ENCODE assay signal across 9 cellular contexts in the genomic region with DNA sequence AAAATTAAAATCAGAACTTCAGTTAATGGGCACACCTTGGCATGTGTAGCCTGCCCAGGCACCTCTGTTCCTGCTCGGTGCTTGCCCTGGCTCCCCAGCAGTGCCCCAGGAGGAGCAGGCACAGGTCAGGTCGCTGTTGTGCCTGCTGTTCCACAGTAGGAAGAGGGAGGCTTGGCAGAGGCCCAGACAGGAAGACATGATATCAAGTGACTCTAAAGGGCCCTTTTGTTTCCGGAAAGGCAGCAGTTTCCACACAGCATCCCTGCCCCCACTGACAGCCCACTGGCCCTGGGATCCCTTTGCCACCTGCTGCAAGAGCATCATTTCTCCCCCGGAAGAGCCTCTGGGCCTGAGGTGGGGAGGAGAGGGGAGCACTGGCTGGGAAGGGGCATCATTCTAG. TPM values are rescaled to one million over a fixed set of nuclear protein-coding genes. Genes with fewer than 3 reads are reported as not detected.
A peak's percentile ranks its signal among the peaks of the same experiment; 100 is the strongest.
DNase-seq lines count a peak whose midpoint lies in the region; ATAC-seq and TF ChIP-seq lines count a peak whose summit lies in the region.
"Had no signal": no experiment of that assay in that cellular context is flagged by ENCODE, and none has a peak within 500 bp of the region (broad histone marks: within the 10 kb centered on the region; RNA-seq: fewer than 3 reads in every experiment).

No MANE protein-coding gene starts in this region.

- ATAC-seq in HG03039 (IDR thresholded peaks at IDR 0.05; ENCODE audit: unreplicated experiment): no peak

- no peak overlapping the region for H3K4me3 ChIP-seq in HEK293 (ENCODE audit: low read depth, low read length)
- H3K4me3 ChIP-seq in colonic mucosa: no peak overlapping the region

- no peak overlapping the region for H3K27ac ChIP-seq in HEK293 (ENCODE audit: extremely low read depth, low read depth, low read length)
- H3K27ac ChIP-seq in colonic mucosa: no peak overlapping the region

- H3K9me3 Mint-ChIP-seq in activated T-helper 2 cell treated with anti-CD3 and anti-CD28 coated beads, Interferon-gamma antibody, Interleukin-2, Interleukin-4, amounts not matched to agents 10 μg/mL and 5 μg/mL and 100 μg/mL, durations not matched to agents 14 hours and 24 hours and 36 hours: no peaks in the 10 kb centered on the region

- H3K27me3 ChIP-seq in colonic mucosa: no peaks in the 10 kb centered on the region

- H3K4me1 ChIP-seq in HEK293 (ENCODE audit: control insufficient read depth, insufficient read depth, low read length) (0 out of 2 replicates have a peak, but pooled peaks cover 3% of the 10 kb centered on the region), colonic mucosa (no peaks in the 10 kb centered on the region)

- CTCF ChIA-PET in HEK293 (lab: Yijun Ruan, JAX): no interaction called here

- no peak overlapping the region for H3K4me3 Mint-ChIP-seq in activated T-helper 2 cell treated with anti-CD3 and anti-CD28 coated beads, Interferon-gamma antibody, Interleukin-2, Interleukin-4, amounts not matched to agents 10 μg/mL and 5 μg/mL and 100 μg/mL, durations not matched to agents 14 hours and 24 hours and 36 hours (ENCODE audit: low read depth)

- peaks cover 11% of the 10 kb centered on the region for H3K4me1 Mint-ChIP-seq in activated T-helper 2 cell treated with anti-CD3 and anti-CD28 coated beads, Interferon-gamma antibody, Interleukin-2, Interleukin-4, amounts not matched to agents 10 μg/mL and 5 μg/mL and 100 μg/mL, durations not matched to agents 14 hours and 24 hours and 36 hours (ENCODE audit: low read depth)

- intact Hi-C loops in colonic mucosa (cut with DNase I): no loop called here
- intact Hi-C loops in activated T-helper 2 cell treated with anti-CD3 and anti-CD28 coated beads, Interferon-gamma antibody, Interleukin-2, Interleukin-4, amounts not matched to agents 10 μg/mL and 5 μg/mL and 100 μg/mL, durations not matched to agents 14 hours and 24 hours and 36 hours (cut with micrococcal nuclease): no loop called here

- peaks cover 4% of the 10 kb centered on the region for H3K27me3 Mint-ChIP-seq in activated T-helper 2 cell treated with anti-CD3 and anti-CD28 coated beads, Interferon-gamma antibody, Interleukin-2, Interleukin-4, amounts not matched to agents 10 μg/mL and 5 μg/mL and 100 μg/mL, durations not matched to agents 14 hours and 24 hours and 36 hours (ENCODE audit: low read depth)

- H3K9me3 ChIP-seq in HEK293 (ENCODE audit: control insufficient read depth, insufficient read depth, low read depth, low read length): no peaks in the 10 kb centered on the region
- H3K9me3 ChIP-seq in colonic mucosa: no peaks in the 10 kb centered on the region

- peak overlapping the region in 1 of 2 donors; percentile 3 for H3K9ac ChIP-seq in colonic mucosa (ENCODE audit: low read depth in 2 of 2, low read length in 2 of 2)

- no peak overlapping the region for H3K27ac Mint-ChIP-seq in activated T-helper 2 cell treated with anti-CD3 and anti-CD28 coated beads, Interferon-gamma antibody, Interleukin-2, Interleukin-4, amounts not matched to agents 10 μg/mL and 5 μg/mL and 100 μg/mL, durations not matched to agents 14 hours and 24 hours and 36 hours

- H3K36me3 ChIP-seq in HEK293 (ENCODE audit: control insufficient read depth in 2 of 2, insufficient read depth in 1 of 2, low read length in 2 of 2): no peaks in the 10 kb centered on the region
- no peaks in the 10 kb centered on the region for H3K36me3 ChIP-seq in colonic mucosa

- TF ChIP-seq CTCF in HEK293 (tag by site-specific recombination; IDR thresholded peaks at IDR 0.05) (no peak), colonic mucosa (IDR thresholded peaks at IDR 0.05) (no peak)

- H3K36me3 Mint-ChIP-seq in activated T-helper 2 cell treated with anti-CD3 and anti-CD28 coated beads, Interferon-gamma antibody, Interleukin-2, Interleukin-4, amounts not matched to agents 10 μg/mL and 5 μg/mL and 100 μg/mL, durations not matched to agents 14 hours and 24 hours and 36 hours (ENCODE audit: low read depth): no peaks in the 10 kb centered on the region

- DNase-seq in NCI-H345 (lab: John Stamatoyannopoulos, UW) (peak; percentile 58), colonic mucosa (peak; percentile 83), pulmonary artery endothelial cell (ENCODE audit: low read depth, low spot score) (peak; percentile 11), SIG-M5 (lab: John Stamatoyannopoulos, UW) (no peak), SKM-1 treated with dmso at 0.1 percent for 144 hours (lab: John Stamatoyannopoulos, UW; ENCODE audit: unreplicated experiment) (no peak)
- DNase-seq in activated T-helper 2 cell treated with anti-CD3 and anti-CD28 coated beads, Interferon-gamma antibody, Interleukin-2, Interleukin-4, amounts not matched to agents 10 μg/mL and 5 μg/mL and 100 μg/mL, durations not matched to agents 14 hours and 24 hours and 36 hours (ENCODE audit: low spot score): no peak
- DNase-seq: activated CD4-positive, alpha-beta T cell treated with anti-CD3 and anti-CD28 coated beads for 1 hour had no signal

- POLR2A ChIA-PET in HEK293 (lab: Yijun Ruan, JAX): no interaction called here

TF ChIP-seq in HEK293, 187 proteins besides CTCF, POLR2A, EP300 and RAD21:
- TF ChIP-seq KLF9 (tag by site-specific recombination; IDR thresholded peaks at IDR 0.05; ENCODE audit: low read depth) (no peak), ZNF2 (tag by site-specific recombination; IDR thresholded peaks at IDR 0.05) (no peak), OVOL3 (tag by site-specific recombination; IDR thresholded peaks at IDR 0.05) (no peak), ZNF341 (tag by site-specific recombination; IDR thresholded peaks at IDR 0.05; ENCODE audit: low read depth) (peak; percentile 77), ZNF266 (tag by site-specific recombination; IDR thresholded peaks at IDR 0.05; ENCODE audit: low read depth) (no peak), ZNF837 (tag by site-specific recombination; IDR thresholded peaks at IDR 0.05) (no peak), ZNF335 (tag by site-specific recombination; conservative IDR thresholded peaks at IDR 0.05) (peak; percentile 27; the same call in 1 of the 2 replicates), ZIC2 (tag by site-specific recombination; IDR thresholded peaks at IDR 0.05) (peak; percentile 93), ZNF623 (tag by site-specific recombination; IDR thresholded peaks at IDR 0.05) (no peak)
- TF ChIP-seq, protein P1, sequence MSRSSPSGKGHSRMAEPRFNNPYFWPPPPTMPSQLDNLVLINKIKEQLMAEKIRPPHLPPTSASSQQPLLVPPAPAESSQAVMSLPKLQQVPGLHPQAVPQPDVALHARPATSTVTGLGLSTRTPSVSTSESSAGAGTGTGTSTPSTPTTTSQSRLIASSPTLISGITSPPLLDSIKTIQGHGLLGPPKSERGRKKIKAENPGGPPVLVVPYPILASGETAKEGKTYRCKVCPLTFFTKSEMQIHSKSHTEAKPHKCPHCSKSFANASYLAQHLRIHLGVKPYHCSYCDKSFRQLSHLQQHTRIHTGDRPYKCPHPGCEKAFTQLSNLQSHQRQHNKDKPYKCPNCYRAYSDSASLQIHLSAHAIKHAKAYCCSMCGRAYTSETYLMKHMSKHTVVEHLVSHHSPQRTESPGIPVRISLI (tag by site-specific recombination; IDR thresholded peaks at IDR 0.05): no peak
TF ChIP-seq in HEK293: peak in this region for 3.

RNA-seq across cellular contexts. Expression of a gene that starts 40.5 kb away (rescaled TPM):
- total RNA-seq in colonic mucosa (100 to 1,000 TPM; 102 TPM), pulmonary artery endothelial cell (18.9 and 23.8 TPM in 2 replicates)
- total RNA-seq in activated T-helper 2 cell treated with anti-CD3 and anti-CD28 coated beads, Interferon-gamma antibody, Interleukin-2, Interleukin-4, amounts not matched to agents 10 μg/mL and 5 μg/mL and 100 μg/mL, durations not matched to agents 14 hours and 24 hours and 36 hours: 0.37 and 0.53 TPM in 2 replicates

Comparison
In these comparisons a context has a peak if more than half of its experiments do, and no peak if none do; other contexts are left out.
1. DNase-seq: peak in NCI-H345 (single experiment), colonic mucosa (single experiment) and pulmonary artery endothelial cell (single experiment); none in activated T-helper 2 cell treated with anti-CD3 and anti-CD28 coated beads, Interferon-gamma antibody, Interleukin-2, Interleukin-4, amounts not matched to agents 10 μg/mL and 5 μg/mL and 100 μg/mL, durations not matched to agents 14 hours and 24 hours and 36 hours (single experiment), SIG-M5 (single experiment) and SKM-1 treated with dmso at 0.1 percent for 144 hours (single experiment).
2. RNA of a gene that starts 40.5 kb away (total RNA-seq): 102 TPM in colonic mucosa and 18.9 to 23.8 TPM in pulmonary artery endothelial cell; 0.37 to 0.53 TPM in activated T-helper 2 cell treated with anti-CD3 and anti-CD28 coated beads, Interferon-gamma antibody, Interleukin-2, Interleukin-4, amounts not matched to agents 10 μg/mL and 5 μg/mL and 100 μg/mL, durations not matched to agents 14 hours and 24 hours and 36 hours; every median in the first group is over 10 times any median in the second.